10 cellular contexts compared by ENCODE assay signal in genomic region chr11:35163209-35163608, GRCh38. TPM values are rescaled to one million over a fixed set of nuclear protein-coding genes. Genes with fewer than 3 reads are reported as not detected.
DNase-seq lines count a peak whose midpoint lies in the region; TF ChIP-seq lines count a peak whose summit lies in the region.
"Had no signal": no experiment of that assay in that cellular context is flagged by ENCODE, and none has a peak within 500 bp of the region (broad histone marks: within the 10 kb centered on the region; RNA-seq: fewer than 3 reads in every experiment).

No MANE protein-coding gene starts in this region.

- H3K9me2 ChIP-seq in MM.1S (replicated peaks; ENCODE audit: insufficient read depth, low read length): no peaks in the 10 kb centered on the region

- H3K9ac ChIP-seq in MM.1S (ENCODE audit: low read length): peak overlapping the region; percentile 34; the same call in 1 of the 2 replicates
- H3K9ac ChIP-seq in mammary epithelial cell (ENCODE audit: insufficient read depth, low read length): peak overlapping the region; percentile 6

- no TSS peak for BruUV-seq in mammary epithelial cell (replicated peaks; lab: Mats Ljungman, UMichigan)

- H3K9me3 ChIP-seq in MM.1S (replicated peaks; ENCODE audit: insufficient read depth, low read length) (no peaks in the 10 kb centered on the region), mammary epithelial cell (replicated peaks; ENCODE audit: insufficient read depth, low read length) (no peaks in the 10 kb centered on the region), right atrium auricular region (no peaks in the 10 kb centered on the region)

- H4K20me1 ChIP-seq in MM.1S (ENCODE audit: insufficient read depth, low read length) (0 out of 2 replicates have a peak, but pooled peaks cover 3% of the 10 kb centered on the region), mammary epithelial cell (ENCODE audit: insufficient read depth, low read length) (no peaks in the 10 kb centered on the region)

- peaks cover 82% of the 10 kb centered on the region for H3K4me1 ChIP-seq in MM.1S (ENCODE audit: low read length)
- H3K4me1 ChIP-seq in mammary epithelial cell (ENCODE audit: insufficient read depth, low read length): peaks cover 99% of the 10 kb centered on the region
- peaks cover 0 to 53% of the 10 kb centered on the region in 2 donors for H3K4me1 ChIP-seq in right atrium auricular region

- intact Hi-C loops in mammary epithelial cell (cut with micrococcal nuclease): no loop called here

- peak overlapping the region; percentile 98 for H3K27ac ChIP-seq in MM.1S (ENCODE audit: low read length)
- peak overlapping the region; percentile 33 for H3K27ac ChIP-seq in mammary epithelial cell (ENCODE audit: insufficient read depth, low read depth, low read length)
- peak overlapping the region in 1 of 2 donors; percentile 28 for H3K27ac ChIP-seq in right atrium auricular region

- H3K79me2 ChIP-seq in MM.1S (ENCODE audit: low read length) (peaks cover 93% of the 10 kb centered on the region), mammary epithelial cell (ENCODE audit: insufficient read depth, low read length) (peaks cover 99% of the 10 kb centered on the region)

- H2AFZ ChIP-seq in MM.1S (ENCODE audit: low read length) (no peak overlapping the region), mammary epithelial cell (ENCODE audit: low read depth, low read length) (no peak overlapping the region)

- H3K4me3 ChIP-seq in MM.1S (ENCODE audit: low read length): no peak overlapping the region; the same call in 1 of the 2 replicates
- H3K4me3 ChIP-seq in mammary epithelial cell (replicated peaks in 1 of 3; ENCODE audit: insufficient read depth in 1 of 3, low read depth in 2 of 3, low read length in 3 of 3): no peak overlapping the region
- H3K4me3 ChIP-seq in right atrium auricular region: no peak overlapping the region

- WGBS in mammary epithelial cell (ENCODE audit: low coverage, missing lambda C conversion rate): 90% methylated on average over 2 of the region's 2 CpGs

- H3F3A ChIP-seq in MM.1S (ENCODE audit: insufficient read depth, low read length): peaks cover 49% of the 10 kb centered on the region

- H3K27me3 ChIP-seq in MM.1S (replicated peaks; ENCODE audit: insufficient read depth, low read length): no peaks in the 10 kb centered on the region
- H3K27me3 ChIP-seq in mammary epithelial cell (ENCODE audit: insufficient read depth, low read length): no peaks in the 10 kb centered on the region
- no peaks in the 10 kb centered on the region for H3K27me3 ChIP-seq in right atrium auricular region

- dilution Hi-C loops in mammary epithelial cell (cut with HindIII; ENCODE audit: low sequenced_read_pairs): no loop called here

- DNase-seq in Caki2 (ENCODE audit: low read depth): peak; percentile 97
- DNase-seq in MM.1S: no peak
- no peak for DNase-seq in mammary epithelial cell
- peak; percentile 99 for DNase-seq in renal cortical epithelial cell (ENCODE audit: low read depth)
- no peak for DNase-seq in medulla oblongata (ENCODE audit: extremely low spot score)
- no peak for DNase-seq in right atrium auricular region (ENCODE audit: low spot score)
- DNase-seq in RPMI8226: no peak
- DNase-seq in KBM-7: no peak
- DNase-seq: NCI-H226, retina had no signal

- in situ Hi-C loops in Caki2 (cut with HindIII; ENCODE audit: low pct_unique_long_range_greater_than_20kb, low sequenced_read_pairs) (no loop called here), mammary epithelial cell (cut with MboI; ENCODE audit: low sequenced_read_pairs in 2 of 2) (no loop called here), KBM-7 (cut with MboI; ENCODE audit: low pct_unique_long_range_greater_than_20kb, low sequenced_read_pairs) (no loop called here)

- H3K4me2 ChIP-seq in MM.1S (ENCODE audit: low read depth, low read length) (peak overlapping the region; percentile 85), mammary epithelial cell (ENCODE audit: insufficient read depth, low read depth, low read length) (no peak overlapping the region)

- CTCF ChIA-PET in mammary epithelial cell (lab: Charles Lee; ENCODE audit: low non-redundant PET): interaction anchor here (0.6 kb wide), 2 partner anchors 9 to 47 kb away, joined by 3 to 11 read pairs; no protein-coding TSS in a partner anchor

- TF ChIP-seq CTCF in MM.1S (IDR thresholded peaks at IDR 0.05; ENCODE audit: low read length) (no peak), mammary epithelial cell (conservative IDR thresholded peaks at IDR 0.05 in 1 of 2, IDR thresholded peaks at IDR 0.05 in 1 of 2; ENCODE audit: extremely low read depth in 1 of 2, insufficient read depth in 1 of 2, low read depth in 1 of 2, low read length in 2 of 2) (no peak), right atrium auricular region (IDR thresholded peaks at IDR 0.05) (no peak)

- H3K36me3 ChIP-seq in MM.1S (replicated peaks; ENCODE audit: insufficient read depth, low read length) (0 out of 2 replicates have a peak, but pooled peaks cover 4% of the 10 kb centered on the region), mammary epithelial cell (ENCODE audit: insufficient read depth, low read length) (peaks cover 23% of the 10 kb centered on the region), right atrium auricular region (no peaks in the 10 kb centered on the region)

RNA-seq across cellular contexts. Expression of gene CD44, which starts 24.2 kb away (rescaled TPM):
- 219 and 226 TPM in 2 replicates for total RNA-seq in Caki2 (2014; rRNA removed; shearing (Covaris generic); ENCODE audit: low replicate concordance)
- total RNA-seq in mammary epithelial cell (1,000 to 10,000 TPM; 1,362 to 2,544 TPM), renal cortical epithelial cell (259 and 461 TPM in 2 replicates), right atrium auricular region (10 to 100 TPM; 26.8 to 37.3 TPM)
- 2,091 TPM for polyA plus RNA-seq in mammary epithelial cell
- 2,638 TPM for polyA minus RNA-seq in mammary epithelial cell

Comparison
In these comparisons a context has a peak if more than half of its experiments do, and no peak if none do; other contexts are left out.
1. DNase-seq: peak in Caki2 (single experiment) and renal cortical epithelial cell (single experiment); none in MM.1S (single experiment), mammary epithelial cell (single experiment), medulla oblongata (single experiment), right atrium auricular region (single experiment), RPMI8226 (single experiment) and KBM-7 (single experiment).